In the genomic region with DNA sequence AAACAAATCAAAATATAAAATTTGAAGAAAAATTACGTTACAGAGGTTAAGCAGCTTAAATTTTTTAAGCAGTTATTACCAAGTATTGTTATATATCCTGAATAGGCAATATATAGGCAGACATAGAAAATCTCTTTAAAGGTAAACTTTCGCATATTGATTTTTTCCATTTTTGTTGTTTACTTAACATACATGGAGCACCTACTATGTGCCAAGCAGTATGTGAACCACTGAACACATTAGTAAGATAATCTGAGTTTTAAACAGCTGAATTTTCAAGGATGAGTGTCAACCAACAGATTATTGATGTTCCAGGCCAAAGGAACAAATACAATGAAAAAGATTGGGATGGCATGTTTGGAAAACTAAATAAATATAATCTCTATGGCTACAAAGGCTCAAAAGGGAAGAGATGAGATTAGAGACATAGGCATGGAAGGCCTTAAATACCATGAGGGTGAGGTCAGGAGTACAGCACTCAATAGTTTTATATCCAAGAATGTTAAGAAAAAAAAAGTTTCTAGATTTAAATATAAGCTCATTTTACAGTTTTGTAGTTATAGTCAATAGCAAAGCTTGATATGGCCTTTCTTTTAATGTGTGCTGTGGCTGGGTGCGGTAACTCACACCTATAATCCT, we compare ENCODE assay signal across 25 cellular contexts.
DNase-seq lines count a peak whose midpoint lies in the region; ATAC-seq and TF ChIP-seq lines count a peak whose summit lies in the region.
"Had no signal": no experiment of that assay in that cellular context is flagged by ENCODE, and none has a peak within 500 bp of the region (broad histone marks: within the 10 kb centered on the region; RNA-seq: fewer than 3 reads in every experiment).

No MANE protein-coding gene starts in this region.

- peak; percentile 11 for DNase-seq in AG09309 (ENCODE audit: low read depth)
- peak; percentile 50 for DNase-seq in GM04503 (ENCODE audit: low read depth)
- DNase-seq in amniotic epithelial cell (ENCODE audit: low read depth) = peak; percentile 40
- peak; percentile 16 for DNase-seq in hepatic stellate cell (ENCODE audit: low spot score)
- DNase-seq in stimulated activated CD4-positive, alpha-beta T cell treated with anti-CD3 and anti-CD28 coated beads, Interleukin-2, amount 100 ng/mL, for 24 hours = no peak
- no peak for DNase-seq in NOMO-1 treated with dmso at 0.1 percent for 144 hours (lab: John Stamatoyannopoulos, UW; ENCODE audit: unreplicated experiment)
- DNase-seq in OCI-M2 (lab: John Stamatoyannopoulos, UW; ENCODE audit: unreplicated experiment) = no peak
- DNase-seq: ACHN; activated CD4-positive, alpha-beta T cell treated with anti-CD3 and anti-CD28 coated beads, Interleukin-2, amount 10 ng/mL, durations not matched to agents 7 days and 5 days; body of pancreas; CD4-positive, alpha-beta memory T cell; colonic mucosa; DMS153; endodermal cell; esophagus squamous epithelium; heart right ventricle; left ventricle myocardium inferior; MG63; NCI-H1436; NCI-H2107; NCI-H524; WERI-Rb-1 had no signal

- no peak overlapping the region for H3K4me3 ChIP-seq in AG09309 (ENCODE audit: control insufficient read depth, low read depth, low read length)
- H3K4me3 ChIP-seq: body of pancreas, colonic mucosa, esophagus squamous epithelium, heart right ventricle, left ventricle myocardium inferior, MG63 had no signal

- no peak for ATAC-seq in GM19397 (IDR thresholded peaks at IDR 0.05; ENCODE audit: unreplicated experiment)
- ATAC-seq: body of pancreas; natural killer cell treated with Interleukin-12 subunit alpha and Interleukin-12 subunit beta and Interleukin-15 and Interleukin-18, amount 100 ng/mL, for 72 hours; sciatic nerve had no signal

- TF ChIP-seq CTCF in AG09309 (IDR thresholded peaks at IDR 0.05; ENCODE audit: control insufficient read depth, insufficient read depth, low read depth, low read length, missing control alignments) = no peak

Comparison
In these comparisons a context has a peak if more than half of its experiments do, and no peak if none do; other contexts are left out.
1. DNase-seq: peak in AG09309 (single experiment), GM04503 (single experiment), amniotic epithelial cell (single experiment) and hepatic stellate cell (single experiment); none in stimulated activated CD4-positive, alpha-beta T cell treated with anti-CD3 and anti-CD28 coated beads, Interleukin-2, amount 100 ng/mL, for 24 hours (0 of 2), NOMO-1 treated with dmso at 0.1 percent for 144 hours (single experiment) and OCI-M2 (single experiment).